Comparison of ENCODE assay signal across 8 cellular contexts in genomic region chr16:4306439-4307214, GRCh38. TPM values are rescaled to one million over a fixed set of nuclear protein-coding genes. Genes with fewer than 3 reads are reported as not detected.
DNase-seq lines count a peak whose midpoint lies in the region; ATAC-seq, FAIRE-seq and TF ChIP-seq lines count a peak whose summit lies in the region.

No MANE protein-coding gene starts in this region.

- H3K9me3 Mint-ChIP-seq in HFFc6 = peaks cover 4% of the 10 kb centered on the region; the same call in 1 of the 2 replicates
- no peaks in the 10 kb centered on the region for H3K9me3 Mint-ChIP-seq in naive thymus-derived CD8-positive, alpha-beta T cell

- H3K4me3 Mint-ChIP-seq in HFFc6 = peak overlapping the region; percentile 89
- H3K4me3 Mint-ChIP-seq in naive thymus-derived CD8-positive, alpha-beta T cell = peak overlapping the region; percentile 88 to 95 (median 92)

- H3K4me2 ChIP-seq in A549 = peak overlapping the region; percentile 94

- H3K4me3 ChIP-seq in A549 (peak overlapping the region; percentile 88), colonic mucosa (peak overlapping the region; percentile 44)

- peaks cover 35% of the 10 kb centered on the region for H3K4me1 ChIP-seq in A549
- H3K4me1 ChIP-seq in colonic mucosa = no peaks in the 10 kb centered on the region

- intact Hi-C loops in colonic mucosa (cut with DNase I) = no loop called here

- no peaks in the 10 kb centered on the region for H3K27me3 ChIP-seq in colonic mucosa

- peaks cover 11% of the 10 kb centered on the region for H3K36me3 Mint-ChIP-seq in HFFc6 (ENCODE audit: low read depth)
- H3K36me3 Mint-ChIP-seq in naive thymus-derived CD8-positive, alpha-beta T cell = peaks cover 0 to under 1% (median 0%) of the 10 kb centered on the region in 3 donors

- TF ChIP-seq CTCF in A549 (IDR thresholded peaks at IDR 0.05) (no peak), HFFc6 (IDR thresholded peaks at IDR 0.05) (no peak), colonic mucosa (IDR thresholded peaks at IDR 0.05) (no peak)

- H3K4me1 Mint-ChIP-seq in HFFc6 (ENCODE audit: low read depth) = peaks cover 30% of the 10 kb centered on the region
- H3K4me1 Mint-ChIP-seq in naive thymus-derived CD8-positive, alpha-beta T cell = peaks cover 11 to 35% (median 28%) of the 10 kb centered on the region in 4 donors

- no peak for FAIRE-seq in A549 (lab: Jason Lieb, UNC)

- no peak for TF ChIP-seq POLR2A in A549 (IDR thresholded peaks at IDR 0.05; ENCODE audit: low read length)

- TF ChIP-seq RAD21 in A549 (conservative IDR thresholded peaks at IDR 0.05 in 1 of 2, IDR thresholded peaks at IDR 0.05 in 1 of 2) = no peak

- H3K9me3 ChIP-seq in A549 = no peaks in the 10 kb centered on the region
- H3K9me3 ChIP-seq in colonic mucosa = no peaks in the 10 kb centered on the region

- H3K27me3 Mint-ChIP-seq in HFFc6 (ENCODE audit: insufficient read depth) = no peaks in the 10 kb centered on the region; the same call in 1 of the 2 replicates
- no peaks in the 10 kb centered on the region for H3K27me3 Mint-ChIP-seq in naive thymus-derived CD8-positive, alpha-beta T cell

- POLR2A ChIA-PET in A549 (lab: Yijun Ruan, JAX) = interaction anchor here (1.5 kb wide), 2 partner anchors 8 to 12 kb away, joined by 5 to 17 read pairs; no protein-coding TSS in a partner anchor
- POLR2A ChIA-PET in naive thymus-derived CD8-positive, alpha-beta T cell (lab: Charles Lee) = interaction anchor here (0.5 to 5.1 kb wide), 11 partner anchors 9 to 806 kb away, joined by 3 to 31 read pairs (median 5); partner anchors contain the start of genes GLIS2 and TFAP4

- H3K27ac Mint-ChIP-seq in HFFc6 = peak overlapping the region; percentile 94
- peak overlapping the region; percentile 93 to 99 (median 96) for H3K27ac Mint-ChIP-seq in naive thymus-derived CD8-positive, alpha-beta T cell

- 84% methylated on average over 16 of the region's 16 CpGs for WGBS in A549 (ENCODE audit: missing lambda C conversion rate)

- no peak for TF ChIP-seq EP300 in A549 (IDR thresholded peaks at IDR 0.05)

- DNase-seq in A549 (ENCODE audit: low read depth in 1 of 2, low spot score in 1 of 2) = no peak
- DNase-seq in HFFc6 = no peak
- peak in 3 of 5 experiments; percentile 34 to 74 (median 65) for DNase-seq in T-helper 2 cell
- DNase-seq in colonic mucosa = peak; percentile 18
- DNase-seq in naive thymus-derived CD8-positive, alpha-beta T cell = peak; percentile 32 to 67 (median 46)
- DNase-seq in hepatic stellate cell (ENCODE audit: low spot score) = no peak
- no peak for DNase-seq in cortex of kidney (lab: John Stamatoyannopoulos, UW)
- no peak for DNase-seq in dermis blood vessel endothelial cell

- peak overlapping the region; percentile 46 to 59 for H3K9ac ChIP-seq in colonic mucosa (ENCODE audit: low read depth in 2 of 2, low read length in 2 of 2)

- H3K27ac ChIP-seq in A549 (peak overlapping the region; percentile 90 to 93), colonic mucosa (peak overlapping the region; percentile 73)

- no peaks in the 10 kb centered on the region for H3K36me3 ChIP-seq in colonic mucosa

- ATAC-seq in A549 = no peak
- ATAC-seq in naive thymus-derived CD8-positive, alpha-beta T cell = peak; percentile 13 to 26

- CTCF ChIA-PET in A549 (lab: Yijun Ruan, JAX) = interaction anchor here (1.9 to 20.1 kb wide), 5 partner anchors 11 to 97 kb away, joined by 4 to 423 read pairs (median 82); partner anchors contain the start of gene TFAP4

TF ChIP-seq in A549, 52 proteins besides CTCF, POLR2A, EP300 and RAD21:
- TF ChIP-seq USF2 (IDR thresholded peaks at IDR 0.05) (no peak), HES2 (IDR thresholded peaks at IDR 0.05) (no peak), NR3C1 (IDR thresholded peaks at IDR 0.05) (no peak), ESRRA (IDR thresholded peaks at IDR 0.05; ENCODE audit: borderline replicate concordance, low read length) (no peak), JUNB (IDR thresholded peaks at IDR 0.05) (no peak), HOXA7 (CRISPR knock-in tag; IDR thresholded peaks at IDR 0.05) (0 out of 2 replicates have a peak, but pooled peaks have one; percentile 14)

RNA-seq across cellular contexts. Expression of gene GLIS2, which starts 9.2 kb away (rescaled TPM):
- polyA plus RNA-seq in A549 (2011; rRNA removed) (5.5 and 6.8 TPM in 2 replicates), A549 (2017; fragmentation: RNase III; extraction: RNeasy Plus Mini Kit Qiagen cat#74134 plus additional on column Dnase treatment) (15.8 to 19.5 TPM (median 16.3 TPM) in 3 replicates)
- 20.8 and 29.4 TPM in 2 replicates for polyA plus RNA-seq in A549 (2012; cell fraction: cytosol; rRNA removed)
- 37.1 and 54.5 TPM in 2 replicates for polyA plus RNA-seq in A549 (2012; cell fraction: nucleus; rRNA removed)
- polyA minus RNA-seq in A549 (2011; rRNA and poly(A)+ RNA removed) = 3.3 and 6.4 TPM in 2 replicates
- 10 to 100 TPM; 21.9 to 26.0 (median 23.5) TPM for total RNA-seq in HFFc6 (2021; fragmentation: NEBNext Ultra II Directional; extraction: Animal tissue kit (Norgen Biotek cat#: 25700))
- total RNA-seq in colonic mucosa (1 to 10 TPM in 1 of 2 donors, under 1 TPM in 1; 0.89 to 4.1 TPM), dermis blood vessel endothelial cell (0.79 and 1.2 TPM in 2 replicates)
- total RNA-seq in naive thymus-derived CD8-positive, alpha-beta T cell = under 1 TPM in 1 of 2 experiments, not detected in 1; 0.10 TPM
- polyA plus RNA-seq in naive thymus-derived CD8-positive, alpha-beta T cell = not detected

RNA-seq across cellular contexts. Expression of gene TFAP4, which starts 33.8 kb away (rescaled TPM):
- polyA plus RNA-seq in A549 (2011; rRNA removed) = 7.0 and 7.2 TPM in 2 replicates
- polyA plus RNA-seq in A549 (2012; cell fraction: cytosol; rRNA removed) = 19.1 and 22.2 TPM in 2 replicates
- polyA plus RNA-seq in A549 (2012; cell fraction: nucleus; rRNA removed) = 25.1 and 33.1 TPM in 2 replicates
- 13.6 to 15.7 TPM (median 14.7 TPM) in 3 replicates for polyA plus RNA-seq in A549 (2017; fragmentation: RNase III; extraction: RNeasy Plus Mini Kit Qiagen cat#74134 plus additional on column Dnase treatment)
- polyA minus RNA-seq in A549 (2011; rRNA and poly(A)+ RNA removed) = 30.3 and 41.0 TPM in 2 replicates
- 10 to 100 TPM in 3 of 6 experiments, 1 to 10 TPM in 3; 8.3 to 11.7 (median 10.1) TPM for total RNA-seq in HFFc6 (2021; fragmentation: NEBNext Ultra II Directional; extraction: Animal tissue kit (Norgen Biotek cat#: 25700))
- total RNA-seq in colonic mucosa = 10 to 100 TPM in 1 of 2 donors, 1 to 10 TPM in 1; 5.4 to 15.4 TPM
- total RNA-seq in naive thymus-derived CD8-positive, alpha-beta T cell = 10 to 100 TPM; 32.6 to 39.8 TPM
- polyA plus RNA-seq in naive thymus-derived CD8-positive, alpha-beta T cell = 1 to 10 TPM in 2 of 3 donors, under 1 TPM in 1; 0.84 to 3.0 (median 1.3) TPM
- total RNA-seq in dermis blood vessel endothelial cell = 4.1 and 7.3 TPM in 2 replicates

RNA-seq across cellular contexts. Expression of gene PAM16, which starts 44.5 kb away (rescaled TPM):
- 42.5 and 55.1 TPM in 2 replicates for polyA plus RNA-seq in A549 (2011; rRNA removed)
- polyA plus RNA-seq in A549 (2012; cell fraction: cytosol; rRNA removed) = 169 and 194 TPM in 2 replicates
- 144 and 160 TPM in 2 replicates for polyA plus RNA-seq in A549 (2012; cell fraction: nucleus; rRNA removed)
- 58.7 to 64.3 TPM (median 59.1 TPM) in 3 replicates for polyA plus RNA-seq in A549 (2017; fragmentation: RNase III; extraction: RNeasy Plus Mini Kit Qiagen cat#74134 plus additional on column Dnase treatment)
- 9.2 and 9.3 TPM in 2 replicates for polyA minus RNA-seq in A549 (2011; rRNA and poly(A)+ RNA removed)
- 10 to 100 TPM; 44.9 to 50.8 (median 46.1) TPM for total RNA-seq in HFFc6 (2021; fragmentation: NEBNext Ultra II Directional; extraction: Animal tissue kit (Norgen Biotek cat#: 25700))
- 10 to 100 TPM; 28.2 to 43.6 TPM for total RNA-seq in colonic mucosa
- 10 to 100 TPM; 40.9 to 46.1 TPM for total RNA-seq in naive thymus-derived CD8-positive, alpha-beta T cell
- polyA plus RNA-seq in naive thymus-derived CD8-positive, alpha-beta T cell = 10 to 100 TPM; 33.6 to 44.4 (median 39.3) TPM
- total RNA-seq in dermis blood vessel endothelial cell = 11.6 and 15.5 TPM in 2 replicates

Comparison
In these comparisons a context has a peak if more than half of its experiments do, and no peak if none do; other contexts are left out.
1. ATAC-seq: peak in naive thymus-derived CD8-positive, alpha-beta T cell (2 of 2); none in A549 (0 of 2).
2. DNase-seq: peak in T-helper 2 cell (3 of 5), colonic mucosa (single experiment) and naive thymus-derived CD8-positive, alpha-beta T cell (10 of 10); none in A549 (0 of 2), HFFc6 (single experiment), hepatic stellate cell (single experiment), cortex of kidney (single experiment) and dermis blood vessel endothelial cell (single experiment).
3. RNA of gene GLIS2, which starts 9.2 kb away (total RNA-seq): 21.9 to 26.0 TPM in HFFc6; 0.89 to 4.1 TPM in colonic mucosa, 0.79 to 1.2 TPM in dermis blood vessel endothelial cell and 0.10 TPM in naive thymus-derived CD8-positive, alpha-beta T cell; every median in the first group is over 4 times any median in the second.